ENCODE assay signal across 19 cellular contexts in genomic region chr4:126727461-126727860, GRCh38.
DNase-seq lines count a peak whose midpoint lies in the region; ATAC-seq and TF ChIP-seq lines count a peak whose summit lies in the region.
"Had no signal": no experiment of that assay in that cellular context is flagged by ENCODE, and none has a peak within 500 bp of the region (broad histone marks: within the 10 kb centered on the region; RNA-seq: fewer than 3 reads in every experiment).

No MANE protein-coding gene starts in this region.

- WGBS in heart left ventricle, 4 donors, result 48 to 87% (median 71%) methylated on average over 1 of the region's 1 CpG

- H3K36me3 ChIP-seq in HCT116 (ENCODE audit: control insufficient read depth in 1 of 2, insufficient read depth in 2 of 2, low read length in 2 of 2) (no peaks in the 10 kb centered on the region), adipocyte (ENCODE audit: control insufficient read depth, insufficient read depth, low read length, severe bottlenecking) (no peaks in the 10 kb centered on the region), heart left ventricle (no peaks in the 10 kb centered on the region)
- H3K36me3 ChIP-seq: BLaER1 treated with 17β-estradiol and CSF1 and Interleukin-3, amounts not matched to agents 10 nM and 100 nM had no signal

- H3K4me1 ChIP-seq in HCT116 (ENCODE audit: control insufficient read depth in 1 of 2, insufficient read depth in 2 of 2, low read length in 2 of 2), result no peaks in the 10 kb centered on the region
- H3K4me1 ChIP-seq in adipocyte (ENCODE audit: control insufficient read depth, insufficient read depth, low read length), result peaks cover 11% of the 10 kb centered on the region
- no peaks in the 10 kb centered on the region for H3K4me1 ChIP-seq in heart left ventricle
- H3K4me1 ChIP-seq: BLaER1 treated with 17β-estradiol and CSF1 and Interleukin-3, amounts not matched to agents 10 nM and 100 nM; testis had no signal

- intact Hi-C loops in HCT116 (cut with micrococcal nuclease), result no loop called here
- intact Hi-C loops in heart left ventricle (cut with DNase I), result no loop called here

- H3K4me2 ChIP-seq in HCT116 (ENCODE audit: low read length), result no peak overlapping the region
- H3K4me2 ChIP-seq: BLaER1 treated with 17β-estradiol and CSF1 and Interleukin-3, amounts not matched to agents 10 nM and 100 nM had no signal

- H3K9me2 ChIP-seq in HCT116 (ENCODE audit: insufficient read depth), result no peaks in the 10 kb centered on the region

- TF ChIP-seq CTCF in HCT116 (IDR thresholded peaks at IDR 0.05 in 2 of 3, conservative IDR thresholded peaks at IDR 0.05 in 1 of 3; ENCODE audit: borderline replicate concordance in 1 of 3, insufficient read depth in 1 of 3, low read depth in 2 of 3, low read length in 2 of 3) (no peak), heart left ventricle (IDR thresholded peaks at IDR 0.05) (no peak)

- no peak overlapping the region for H3K9ac ChIP-seq in HCT116 (ENCODE audit: low read length)
- no peak overlapping the region for H3K9ac ChIP-seq in adipocyte (ENCODE audit: low read length)
- H3K9ac ChIP-seq: BLaER1 treated with 17β-estradiol and CSF1 and Interleukin-3, amounts not matched to agents 10 nM and 100 nM had no signal

- TF ChIP-seq POLR2A in HCT116 (IDR thresholded peaks at IDR 0.05; ENCODE audit: borderline replicate concordance, extremely low read depth, insufficient read depth, insufficient read length) (no peak), heart left ventricle (IDR thresholded peaks at IDR 0.05) (no peak)

- CTCF ChIA-PET in HCT116 (lab: Charles Lee), result no interaction called here

- H3K27me3 ChIP-seq in HCT116 (ENCODE audit: insufficient read depth, low read length) (no peaks in the 10 kb centered on the region), adipocyte (replicated peaks; ENCODE audit: control insufficient read depth, insufficient read depth, low read length) (no peaks in the 10 kb centered on the region), heart left ventricle (no peaks in the 10 kb centered on the region)
- H3K27me3 ChIP-seq: BLaER1 treated with 17β-estradiol and CSF1 and Interleukin-3, amounts not matched to agents 10 nM and 100 nM; testis had no signal

- H3K4me3 ChIP-seq in HCT116 (replicated peaks in 1 of 2; ENCODE audit: low read depth in 1 of 2, low read length in 2 of 2) (no peak overlapping the region), adipocyte (ENCODE audit: low read length) (no peak overlapping the region), heart left ventricle (no peak overlapping the region)
- H3K4me3 ChIP-seq: BLaER1 treated with 17β-estradiol and CSF1 and Interleukin-3, amounts not matched to agents 10 nM and 100 nM; testis had no signal

- no TSS peak for BruUV-seq in HCT116 (replicated peaks; lab: Mats Ljungman, UMichigan)

- no peak for ATAC-seq in HCT116
- no peak for ATAC-seq in heart left ventricle
- no peak for ATAC-seq in GM21390 (IDR thresholded peaks at IDR 0.05; ENCODE audit: unreplicated experiment)
- ATAC-seq: activated CD8-positive, alpha-beta T cell treated with anti-CD3 and anti-CD28 coated beads for 36 hours; left colon; Panc1; T-cell had no signal

- RAD21 ChIA-PET in HCT116 (lab: Charles Lee; ENCODE audit: low non-redundant PET in 1 of 2, low total read pairs in 2 of 2, uncharacterized antibody in 2 of 2, unreplicated experiment in 2 of 2), result no interaction called here

- no peak for DNase-seq in HCT116 (ENCODE audit: low read depth, low spot score)
- DNase-seq in adipocyte (ENCODE audit: low read depth), result peak; percentile 47
- peak; percentile 41 for DNase-seq in fibroblast of peridontal ligament (ENCODE audit: extremely low read depth)
- peak; percentile 3 for DNase-seq in smooth muscle cell of the brain vasculature (ENCODE audit: low read depth, low spot score)
- DNase-seq in activated gamma-delta T cell treated with Interleukin-2 at 50 U/mL for 16 hours, result no peak
- DNase-seq in heart left ventricle, result no peak
- DNase-seq: activated CD8-positive, alpha-beta T cell treated with anti-CD3 and anti-CD28 coated beads for 36 hours; amniotic stem cell; dermis blood vessel endothelial cell; DMS153; hippocampal formation; left colon; nucleus accumbens; stimulated activated CD4-positive, alpha-beta T cell treated with anti-CD3 and anti-CD28 coated beads, Interleukin-4, amount 100 ng/mL, for 1 hour; T-cell; testis had no signal

- TF ChIP-seq RAD21 in HCT116 (IDR thresholded peaks at IDR 0.05; ENCODE audit: low read depth), result no peak

- no peaks in the 10 kb centered on the region for H4K20me1 ChIP-seq in HCT116 (ENCODE audit: insufficient read depth)
- H4K20me1 ChIP-seq: BLaER1 treated with 17β-estradiol and CSF1 and Interleukin-3, amounts not matched to agents 10 nM and 100 nM had no signal

- H3K9me3 ChIP-seq in HCT116 (ENCODE audit: control insufficient read depth in 1 of 2, insufficient read depth in 1 of 2, low read depth in 1 of 2, low read length in 2 of 2), result no peaks in the 10 kb centered on the region
- H3K9me3 ChIP-seq in adipocyte (ENCODE audit: control insufficient read depth, low read length), result no peaks in the 10 kb centered on the region
- no peaks in the 10 kb centered on the region for H3K9me3 ChIP-seq in heart left ventricle
- H3K9me3 ChIP-seq: BLaER1 treated with 17β-estradiol and CSF1 and Interleukin-3, amounts not matched to agents 10 nM and 100 nM; testis had no signal

- H2AFZ ChIP-seq in HCT116 (ENCODE audit: low read depth, low read length, poor library complexity, severe bottlenecking), result peak overlapping the region; percentile 17

- POLR2A ChIA-PET in HCT116 (lab: Charles Lee), result no interaction called here

- no peak overlapping the region for H3K27ac ChIP-seq in HCT116 (ENCODE audit: low read depth, low read length)
- H3K27ac ChIP-seq in heart left ventricle, result no peak overlapping the region
- H3K27ac ChIP-seq: BLaER1 treated with 17β-estradiol and CSF1 and Interleukin-3, amounts not matched to agents 10 nM and 100 nM; testis had no signal

- H3K79me2 ChIP-seq in HCT116 (ENCODE audit: insufficient read depth, low read length), result no peaks in the 10 kb centered on the region

TF ChIP-seq in HCT116, 20 proteins besides CTCF, POLR2A, EP300 and RAD21:
- TF ChIP-seq FOSL1 (IDR thresholded peaks at IDR 0.05; ENCODE audit: low read depth) (no peak), POLR2AphosphoS5 (IDR thresholded peaks at IDR 0.05; ENCODE audit: low read depth, low read length) (no peak), MAX (IDR thresholded peaks at IDR 0.05) (no peak), JUND (IDR thresholded peaks at IDR 0.05) (no peak), EGR1 (IDR thresholded peaks at IDR 0.05; ENCODE audit: low read depth) (no peak), REST (IDR thresholded peaks at IDR 0.05; ENCODE audit: low read depth) (no peak), CEBPB (IDR thresholded peaks at IDR 0.05; ENCODE audit: low read depth) (no peak)

Comparison
In these comparisons a context has a peak if more than half of its experiments do, and no peak if none do; other contexts are left out.
1. DNase-seq: peak in adipocyte (single experiment), fibroblast of peridontal ligament (single experiment) and smooth muscle cell of the brain vasculature (single experiment); none in HCT116 (single experiment), activated gamma-delta T cell treated with Interleukin-2 at 50 U/mL for 16 hours (single experiment) and heart left ventricle (0 of 5).